Comparison of ENCODE assay signal across 9 cellular contexts in genomic region chr19:5913739-5914357, GRCh38. TPM values are rescaled to one million over a fixed set of nuclear protein-coding genes. Genes with fewer than 3 reads are reported as not detected.
A peak's percentile ranks its signal among the peaks of the same experiment; 100 is the strongest.
DNase-seq lines count a peak whose midpoint lies in the region; ATAC-seq lines count a peak whose summit lies in the region.
"Had no signal": no experiment of that assay in that cellular context is flagged by ENCODE, and none has a peak within 500 bp of the region (broad histone marks: within the 10 kb centered on the region; RNA-seq: fewer than 3 reads in every experiment).

TSS of gene CAPS (plus strand) at chr19:5914254. CDS start at chr19:5914407, 153 bp downstream.

- peak within 1 kb of the TSS; percentile 55 for H3K27ac ChIP-seq in substantia nigra (ENCODE audit: low read depth, low read length, poor library complexity, severe bottlenecking)
- no peak within 1 kb of the TSS for H3K27ac ChIP-seq in Karpas-422 (ENCODE audit: low read length)

- no peaks in the 10 kb centered on the region for H4K20me1 ChIP-seq in Karpas-422 (ENCODE audit: insufficient read depth, low read depth, low read length)

- H3K4me2 ChIP-seq in Karpas-422 (ENCODE audit: low read depth, low read length, poor library complexity, severe bottlenecking): no peak within 1 kb of the TSS

- no peak within 1 kb of the TSS for H3K4me3 ChIP-seq in Karpas-422 (ENCODE audit: low read length)

- no peaks in the 10 kb centered on the region for H3K4me1 ChIP-seq in Karpas-422 (ENCODE audit: low read length)

- no peaks in the 10 kb centered on the region for H3K27me3 ChIP-seq in Karpas-422 (ENCODE audit: low read length)

- no peaks in the 10 kb centered on the region for H3K79me2 ChIP-seq in Karpas-422 (ENCODE audit: low read length)

- H2AFZ ChIP-seq in Karpas-422 (ENCODE audit: low read length): no peak within 1 kb of the TSS

- H3K36me3 ChIP-seq in Karpas-422 (ENCODE audit: insufficient read depth, low read length): no peaks in the 10 kb centered on the region; the same call in 1 of the 2 replicates

- H3K9ac ChIP-seq in Karpas-422 (ENCODE audit: low read length): no peak within 1 kb of the TSS

- ATAC-seq in HG03175 (IDR thresholded peaks at IDR 0.05; ENCODE audit: unreplicated experiment): no peak
- ATAC-seq in GM21529 (IDR thresholded peaks at IDR 0.05; ENCODE audit: unreplicated experiment): no peak

- H3K9me3 ChIP-seq in Karpas-422 (ENCODE audit: low read length): no peaks in the 10 kb centered on the region

- peak; percentile 76 for DNase-seq in HK-2 (ENCODE audit: unreplicated experiment)
- peak; percentile 94 for DNase-seq in astrocyte of the hippocampus (ENCODE audit: low read depth, low spot score)
- peak; percentile 37 for DNase-seq in iris pigment epithelial cell (ENCODE audit: low read depth)
- peak in 34 of 49 donors; percentile 4 to 70 (median 34) for DNase-seq in substantia nigra (lab: John Stamatoyannopoulos, UW)
- DNase-seq in Karpas-422: no peak
- no peak for DNase-seq in GDM1 (lab: John Stamatoyannopoulos, UW)
- DNase-seq: NCI-H774 had no signal

- no peaks in the 10 kb centered on the region for H3K9me2 ChIP-seq in Karpas-422 (replicated peaks; ENCODE audit: insufficient read depth, low read length)

RNA-seq across cellular contexts. Expression of gene CAPS, which starts in this region (rescaled TPM):
- 3.8 and 17.8 TPM in 2 replicates for total RNA-seq in Karpas-422 (2014; rRNA removed; shearing (Covaris generic); ENCODE audit: low replicate concordance)

Comparison
In these comparisons a context has a peak if more than half of its experiments do, and no peak if none do; other contexts are left out.
1. DNase-seq: peak in HK-2 (single experiment), astrocyte of the hippocampus (single experiment), iris pigment epithelial cell (single experiment) and substantia nigra (34 of 49); none in Karpas-422 (single experiment) and GDM1 (single experiment).